Comparison of ENCODE assay signal across 21 cellular contexts in genomic region chr4:13851541-13851940, GRCh38.
DNase-seq lines count a peak whose midpoint lies in the region; TF ChIP-seq lines count a peak whose summit lies in the region.
"Had no signal": no experiment of that assay in that cellular context is flagged by ENCODE, and none has a peak within 500 bp of the region (broad histone marks: within the 10 kb centered on the region; RNA-seq: fewer than 3 reads in every experiment).

No MANE protein-coding gene starts in this region.

- no peak overlapping the region for H2BK5ac ChIP-seq in neuronal stem cell (ENCODE audit: low read length)

- peak overlapping the region; percentile 27 for H3K23ac ChIP-seq in neuronal stem cell (ENCODE audit: low read depth, low read length, poor library complexity)

- H2BK12ac ChIP-seq in neuronal stem cell (ENCODE audit: low read length): no peak overlapping the region

- WGBS in esophagus muscularis mucosa: 88% methylated on average over 4 of the region's 4 CpGs
- WGBS in neuronal stem cell (ENCODE audit: extremely low coverage in 2 of 2, insufficient read length in 2 of 2, insufficient replicate concordance in 1 of 2), 2 donors: no CpG with 5 or more reads among the region's 4 CpGs
- WGBS in testis, 2 donors: 89 to 92% methylated on average over 4 of the region's 4 CpGs

- H3K79me1 ChIP-seq in neuronal stem cell (ENCODE audit: low read depth, low read length): no peaks in the 10 kb centered on the region

- no peaks in the 10 kb centered on the region for H3K9me3 ChIP-seq in esophagus muscularis mucosa
- no peaks in the 10 kb centered on the region for H3K9me3 ChIP-seq in neuronal stem cell (replicated peaks in 1 of 2; ENCODE audit: control insufficient read depth in 2 of 2, insufficient read depth in 1 of 2, low read depth in 1 of 2, low read length in 2 of 2)
- no peaks in the 10 kb centered on the region for H3K9me3 ChIP-seq in testis

- TF ChIP-seq EP300 in esophagus muscularis mucosa (IDR thresholded peaks at IDR 0.05): no peak

- no peak overlapping the region for H4K8ac ChIP-seq in neuronal stem cell (ENCODE audit: low read depth, low read length)

- H3K36me3 ChIP-seq in esophagus muscularis mucosa (no peaks in the 10 kb centered on the region), neuronal stem cell (replicated peaks in 1 of 2; ENCODE audit: control insufficient read depth in 2 of 2, insufficient read depth in 2 of 2, low read length in 2 of 2) (no peaks in the 10 kb centered on the region), testis (ENCODE audit: low read depth, missing control alignments) (no peaks in the 10 kb centered on the region)
- H3K36me3 ChIP-seq: BLaER1 had no signal

- no peak overlapping the region for H3K18ac ChIP-seq in neuronal stem cell (ENCODE audit: low read length)

- H3K4me3 ChIP-seq in esophagus muscularis mucosa (no peak overlapping the region), neuronal stem cell (ENCODE audit: low read length in 2 of 2) (no peak overlapping the region), testis (no peak overlapping the region)
- H3K4me3 ChIP-seq: BLaER1, GM12878, GM23248 had no signal

- no peaks in the 10 kb centered on the region for H3K27me3 ChIP-seq in esophagus muscularis mucosa
- H3K27me3 ChIP-seq in neuronal stem cell (ENCODE audit: control insufficient read depth in 3 of 3, insufficient read depth in 3 of 3, low read depth in 1 of 3, low read length in 3 of 3): no peaks in the 10 kb centered on the region
- no peaks in the 10 kb centered on the region for H3K27me3 ChIP-seq in testis
- H3K27me3 ChIP-seq: BLaER1 had no signal

- no peak overlapping the region for H2AK5ac ChIP-seq in neuronal stem cell (ENCODE audit: low read depth, low read length)

- TF ChIP-seq CTCF in esophagus muscularis mucosa (IDR thresholded peaks at IDR 0.05): no peak
- TF ChIP-seq CTCF in testis (IDR thresholded peaks at IDR 0.05): no peak

- no peak overlapping the region for H2BK15ac ChIP-seq in neuronal stem cell (ENCODE audit: low read length)

- H2AFZ ChIP-seq in neuronal stem cell (ENCODE audit: low read length): no peak overlapping the region
- H2AFZ ChIP-seq: GM23248 had no signal

- intact Hi-C loops in esophagus muscularis mucosa (cut with DNase I): no loop called here
- intact Hi-C loops in testis (cut with DNase I; ENCODE audit: low total_unique reads): no loop called here
- intact Hi-C loops in cardiac septum (cut with DNase I): no loop called here

- H3K27ac ChIP-seq in esophagus muscularis mucosa (replicated peaks in 1 of 4): no peak overlapping the region
- no peak overlapping the region for H3K27ac ChIP-seq in neuronal stem cell (replicated peaks; ENCODE audit: low read length)
- peak overlapping the region; percentile 26 to 42 for H3K27ac ChIP-seq in testis
- H3K27ac ChIP-seq: 22Rv1, BLaER1, C4-2B, GM23248 had no signal

- DNase-seq in NCI-H146 (lab: John Stamatoyannopoulos, UW): peak; percentile 1
- DNase-seq in NCI-H146 treated with DMSO at 0.1 percent for 48 hours (lab: John Stamatoyannopoulos, UW; ENCODE audit: unreplicated experiment): no peak
- DNase-seq in esophagus muscularis mucosa (ENCODE audit: extremely low spot score): peak; percentile 91
- DNase-seq in neuronal stem cell (ENCODE audit: low spot score): no peak
- no peak for DNase-seq in testis
- no peak for DNase-seq in islet precursor cell
- no peak for DNase-seq in NCI-H2081 treated with DMSO at 0.1 percent for 48 hours (lab: John Stamatoyannopoulos, UW)
- DNase-seq in cardiac septum (ENCODE audit: low spot score): no peak
- DNase-seq: CD4-positive, CD25-positive, alpha-beta regulatory T cell; CD8-positive, alpha-beta memory T cell; DMS 273 treated with DMSO at 0.1 percent for 48 hours; DMS79; EL; GDM1; GM23248; H9; HFFc6 had no signal

- no peak overlapping the region for H3K14ac ChIP-seq in neuronal stem cell (ENCODE audit: low read length)

- no peak overlapping the region for H2BK120ac ChIP-seq in neuronal stem cell (ENCODE audit: low read depth, low read length)

- H3K4me2 ChIP-seq in neuronal stem cell (ENCODE audit: insufficient read depth, low read length, poor library complexity, severe bottlenecking): no peak overlapping the region
- H3K4me2 ChIP-seq: BLaER1 had no signal

- no peak for TF ChIP-seq POLR2A in esophagus muscularis mucosa (IDR thresholded peaks at IDR 0.05; ENCODE audit: low read depth)
- no peak for TF ChIP-seq POLR2A in testis (IDR thresholded peaks at IDR 0.05)

- no peak overlapping the region for H3K4ac ChIP-seq in neuronal stem cell (ENCODE audit: low read length)

- no peak overlapping the region for H4K91ac ChIP-seq in neuronal stem cell (ENCODE audit: low read depth, low read length, poor library complexity)

- no peaks in the 10 kb centered on the region for H3K4me1 ChIP-seq in esophagus muscularis mucosa
- peaks cover 0 to 2% of the 10 kb centered on the region in 2 donors for H3K4me1 ChIP-seq in neuronal stem cell (ENCODE audit: control insufficient read depth in 2 of 2, insufficient read depth in 1 of 2, low read depth in 1 of 2, low read length in 2 of 2)
- H3K4me1 ChIP-seq in testis: peaks cover 23% of the 10 kb centered on the region
- H3K4me1 ChIP-seq: BLaER1 had no signal

- H3K9ac ChIP-seq in neuronal stem cell (ENCODE audit: low read depth, low read length, poor library complexity): no peak overlapping the region
- H3K9ac ChIP-seq: BLaER1, GM23248 had no signal

Comparison
In these comparisons a context has a peak if more than half of its experiments do, and no peak if none do; other contexts are left out.
1. DNase-seq: peak in NCI-H146 (single experiment) and esophagus muscularis mucosa (single experiment); none in NCI-H146 treated with DMSO at 0.1 percent for 48 hours (single experiment), neuronal stem cell (single experiment), testis (single experiment), islet precursor cell (single experiment), NCI-H2081 treated with DMSO at 0.1 percent for 48 hours (single experiment) and cardiac septum (single experiment).
2. H3K27ac ChIP-seq: peak in testis (2 of 2); none in esophagus muscularis mucosa (0 of 4) and neuronal stem cell (single experiment).